Comparison of ENCODE assay signal across 1 cellular context in genomic region chr19:4052993-4053422, GRCh38.
TF ChIP-seq lines count a peak whose summit lies in the region.

No MANE protein-coding gene starts in this region.

TF ChIP-seq in WTC11, 78 proteins besides CTCF, POLR2A, EP300 and RAD21 (continued from another document):
- no peak for TF ChIP-seq ZBTB21 (CRISPR knock-in tag; IDR thresholded peaks at IDR 0.05; ENCODE audit: borderline replicate concordance)
- TF ChIP-seq FOXP4 (CRISPR knock-in tag; IDR thresholded peaks at IDR 0.05): no peak
- TF ChIP-seq ZMAT4 (CRISPR knock-in tag; IDR thresholded peaks at IDR 0.05): no peak
- TF ChIP-seq CREB1 (CRISPR knock-in tag; IDR thresholded peaks at IDR 0.05): no peak
- TF ChIP-seq ZNF317 (CRISPR knock-in tag; IDR thresholded peaks at IDR 0.05; ENCODE audit: borderline replicate concordance, low read depth): no peak
- TF ChIP-seq JAZF1 (CRISPR knock-in tag; IDR thresholded peaks at IDR 0.05): no peak
